8 cellular contexts compared by ENCODE assay signal in genomic region chr19:5978606-5979552, GRCh38. TPM values are rescaled to one million over a fixed set of nuclear protein-coding genes. Genes with fewer than 3 reads are reported as not detected.
A peak's percentile ranks its signal among the peaks of the same experiment; 100 is the strongest.
DNase-seq lines count a peak whose midpoint lies in the region; ATAC-seq and TF ChIP-seq lines count a peak whose summit lies in the region.

No MANE protein-coding gene starts in this region.

- DNase-seq in AG10803 (ENCODE audit: low read depth) (no peak), MG63 (no peak), NCI-H510A (lab: John Stamatoyannopoulos, UW) (no peak)
- DNase-seq in naive thymus-derived CD8-positive, alpha-beta T cell, result no peak
- no peak for DNase-seq in activated CD4-positive, CD25-positive, alpha-beta regulatory T cell (lab: John Stamatoyannopoulos, UW)

- no peak for ATAC-seq in naive thymus-derived CD8-positive, alpha-beta T cell
- ATAC-seq in GM21515 (IDR thresholded peaks at IDR 0.05; ENCODE audit: unreplicated experiment), result no peak
- ATAC-seq in HG02885 (IDR thresholded peaks at IDR 0.05; ENCODE audit: poor library complexity, unreplicated experiment), result no peak

- H3K27ac Mint-ChIP-seq in dendritic cell treated with granulocyte-macrophage colony-stimulating factor and Interleukin-4, amounts not matched to agents 40 ng/mL and 50 ng/mL, for 4 days, result peak overlapping the region; percentile 86
- H3K27ac Mint-ChIP-seq in naive thymus-derived CD8-positive, alpha-beta T cell, result peak overlapping the region; percentile 82 to 99 (median 94)

- TF ChIP-seq CTCF in AG10803 (conservative IDR thresholded peaks at IDR 0.05; ENCODE audit: low read length), result no peak

- POLR2A ChIA-PET in naive thymus-derived CD8-positive, alpha-beta T cell (lab: Charles Lee), result interaction anchor here (0.6 to 5.3 kb wide), 10 partner anchors 11 to 288 kb away, joined by 3 to 90 read pairs (median 6); partner anchors contain the start of genes NDUFA11 and VMAC

- H3K36me3 Mint-ChIP-seq in dendritic cell treated with granulocyte-macrophage colony-stimulating factor and Interleukin-4, amounts not matched to agents 40 ng/mL and 50 ng/mL, for 4 days (ENCODE audit: low read depth), result peaks cover 47% of the 10 kb centered on the region
- H3K36me3 Mint-ChIP-seq in naive thymus-derived CD8-positive, alpha-beta T cell, result peaks cover 4 to 13% (median 4%) of the 10 kb centered on the region in 3 donors

- H3K4me1 Mint-ChIP-seq in dendritic cell treated with granulocyte-macrophage colony-stimulating factor and Interleukin-4, amounts not matched to agents 40 ng/mL and 50 ng/mL, for 4 days (ENCODE audit: low read depth), result peaks cover 53% of the 10 kb centered on the region
- H3K4me1 Mint-ChIP-seq in naive thymus-derived CD8-positive, alpha-beta T cell, result peaks cover 30 to 62% (median 53%) of the 10 kb centered on the region in 4 donors

- peak overlapping the region; percentile 82 for H3K4me3 Mint-ChIP-seq in dendritic cell treated with granulocyte-macrophage colony-stimulating factor and Interleukin-4, amounts not matched to agents 40 ng/mL and 50 ng/mL, for 4 days
- H3K4me3 Mint-ChIP-seq in naive thymus-derived CD8-positive, alpha-beta T cell, result peak overlapping the region; percentile 90 to 99 (median 96)

- H3K36me3 ChIP-seq in MG63, result no peaks in the 10 kb centered on the region; the same call in none of the 2 replicates

- H3K9me3 ChIP-seq in MG63, result no peaks in the 10 kb centered on the region

- H3K27me3 ChIP-seq in MG63, result no peaks in the 10 kb centered on the region

- H3K4me3 ChIP-seq in AG10803 (ENCODE audit: low read length) (peak overlapping the region; percentile 84), MG63 (peak overlapping the region; percentile 75)

- H3K27me3 Mint-ChIP-seq in dendritic cell treated with granulocyte-macrophage colony-stimulating factor and Interleukin-4, amounts not matched to agents 40 ng/mL and 50 ng/mL, for 4 days, result no peaks in the 10 kb centered on the region
- peaks cover 0 to 3% (median 0%) of the 10 kb centered on the region in 5 donors for H3K27me3 Mint-ChIP-seq in naive thymus-derived CD8-positive, alpha-beta T cell

- intact Hi-C loops in dendritic cell treated with granulocyte-macrophage colony-stimulating factor and Interleukin-4, amounts not matched to agents 40 ng/mL and 50 ng/mL, for 4 days (cut with micrococcal nuclease), result loop anchor here (1.0 kb wide), 1 partner anchor 76 kb away; the partner anchor contains the start of gene NDUFA11

- no peaks in the 10 kb centered on the region for H3K9me3 Mint-ChIP-seq in dendritic cell treated with granulocyte-macrophage colony-stimulating factor and Interleukin-4, amounts not matched to agents 40 ng/mL and 50 ng/mL, for 4 days
- no peaks in the 10 kb centered on the region for H3K9me3 Mint-ChIP-seq in naive thymus-derived CD8-positive, alpha-beta T cell

RNA-seq across cellular contexts. Expression of gene RANBP3, which starts 0.9 kb away (rescaled TPM):
- 43.4 and 54.4 TPM in 2 replicates for total RNA-seq in MG63 (2014; rRNA removed; shearing (Covaris generic); ENCODE audit: low replicate concordance)
- 100 to 1,000 TPM; 128 to 145 TPM for total RNA-seq in naive thymus-derived CD8-positive, alpha-beta T cell
- 10 to 100 TPM in 1 of 3 donors, 1 to 10 TPM in 2; 7.7 to 13.0 (median 9.1) TPM for polyA plus RNA-seq in naive thymus-derived CD8-positive, alpha-beta T cell
